ENCODE assay signal across 8 cellular contexts in the genomic region with DNA sequence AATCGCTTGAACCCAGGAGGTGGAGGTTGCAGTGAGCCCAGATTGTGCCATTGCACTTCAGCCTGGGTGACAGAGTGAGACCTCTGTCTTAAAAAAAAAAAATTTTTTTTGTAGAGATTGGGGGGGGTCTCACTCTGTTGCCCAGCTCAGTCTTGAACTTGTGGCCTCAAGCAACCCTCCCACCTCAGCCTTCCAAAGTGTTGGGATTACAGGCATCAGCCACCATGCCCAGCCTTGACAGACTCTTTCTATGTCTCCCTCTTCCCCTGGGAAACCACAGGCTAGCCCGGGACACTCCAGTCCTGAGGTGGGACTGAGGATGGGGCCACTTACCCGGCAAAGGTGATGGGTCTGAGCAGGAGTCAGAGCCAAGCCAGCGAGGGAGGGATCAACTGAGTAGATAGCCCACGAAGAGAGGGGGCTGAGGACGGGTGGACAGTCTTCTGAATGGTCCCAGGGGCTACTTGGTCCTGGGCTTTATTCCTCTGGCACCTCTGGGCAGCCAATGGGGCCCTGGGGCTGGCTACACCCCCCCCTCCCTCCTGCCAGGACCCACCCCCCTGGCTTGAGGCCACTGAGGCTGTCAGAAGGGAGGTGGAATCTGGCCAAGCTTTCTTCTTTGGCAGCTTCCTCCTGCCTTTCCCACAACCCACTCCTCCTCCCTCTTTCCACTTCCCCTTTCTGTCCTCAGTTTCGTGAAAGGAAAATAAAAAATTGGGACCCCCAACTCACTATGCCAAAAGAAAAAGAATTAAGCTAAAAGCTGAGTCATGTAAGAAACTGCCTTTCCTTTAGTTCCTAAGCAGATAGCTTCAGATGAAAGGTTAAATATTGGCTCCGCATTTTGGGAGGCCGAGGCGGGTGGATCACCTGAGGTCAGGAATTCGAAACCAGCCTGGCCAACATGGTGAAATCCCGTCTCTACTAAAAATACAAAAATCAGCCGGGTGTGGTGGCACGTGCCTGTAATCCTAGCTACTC. TPM values are rescaled to one million over a fixed set of nuclear protein-coding genes. Genes with fewer than 3 reads are reported as not detected.
DNase-seq lines count a peak whose midpoint lies in the region; ATAC-seq, FAIRE-seq and TF ChIP-seq lines count a peak whose summit lies in the region.

A gene with protein sequence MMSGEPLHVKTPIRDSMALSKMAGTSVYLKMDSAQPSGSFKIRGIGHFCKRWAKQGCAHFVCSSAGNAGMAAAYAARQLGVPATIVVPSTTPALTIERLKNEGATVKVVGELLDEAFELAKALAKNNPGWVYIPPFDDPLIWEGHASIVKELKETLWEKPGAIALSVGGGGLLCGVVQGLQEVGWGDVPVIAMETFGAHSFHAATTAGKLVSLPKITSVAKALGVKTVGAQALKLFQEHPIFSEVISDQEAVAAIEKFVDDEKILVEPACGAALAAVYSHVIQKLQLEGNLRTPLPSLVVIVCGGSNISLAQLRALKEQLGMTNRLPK (minus strand): TSS at position 453 of the 981 bp plus-strand sequence. CDS start 4,179 bp downstream, outside the sequence.

- no peaks in the 10 kb centered on the region for H3K79me2 ChIP-seq in osteoblast (ENCODE audit: insufficient read depth, low read length)

- FAIRE-seq in GM12891 (lab: Jason Lieb, UNC): no peak

- H3K27me3 ChIP-seq in Panc1 (ENCODE audit: control insufficient read depth, insufficient read depth, low read length) (no peaks in the 10 kb centered on the region), osteoblast (ENCODE audit: insufficient read depth, low read length) (no peaks in the 10 kb centered on the region)

- H3K9me3 ChIP-seq in Panc1 (ENCODE audit: control insufficient read depth, insufficient read depth, low read depth, low read length): no peaks in the 10 kb centered on the region
- no peaks in the 10 kb centered on the region for H3K9me3 ChIP-seq in osteoblast (ENCODE audit: low read depth, low read length)

- TF ChIP-seq CTCF in Panc1 (IDR thresholded peaks at IDR 0.05) (no peak), osteoblast (IDR thresholded peaks at IDR 0.05; ENCODE audit: extremely low read depth, low read depth, low read length) (no peak)

- H3K27ac ChIP-seq in Panc1 (ENCODE audit: low read length) (no peak within 1 kb of the TSS), osteoblast (ENCODE audit: low read depth, low read length) (no peak within 1 kb of the TSS)

- peak; percentile 46; the same call in 1 of the 2 replicates for ATAC-seq in Panc1
- ATAC-seq in GM21786 (IDR thresholded peaks at IDR 0.05; ENCODE audit: unreplicated experiment): no peak

- DNase-seq in GM12891 (ENCODE audit: insufficient read length, low spot score) (no peak), Panc1 (ENCODE audit: low read depth, low spot score) (no peak), erythroblast (lab: John Stamatoyannopoulos, UW) (peak; percentile 26 to 29), osteoblast (ENCODE audit: insufficient read length, low spot score, missing footprints) (peak; percentile 68), DMS79 (lab: John Stamatoyannopoulos, UW) (no peak), HT-29 (ENCODE audit: low spot score) (no peak)
- no peak for DNase-seq in stimulated activated CD4-positive, alpha-beta T cell treated with anti-CD3 and anti-CD28 coated beads, Interleukin-4, amount 100 ng/mL, for 24 hours

- intact Hi-C loops in Panc1 (cut with micrococcal nuclease; ENCODE audit: unreplicated experiment): no loop called here

- POLR2A ChIA-PET in Panc1 (lab: Charles Lee): interaction anchor here (0.6 kb wide), 1 partner anchor 21 kb away, joined by 21 read pairs; no protein-coding TSS in a partner anchor

- H4K20me1 ChIP-seq in osteoblast (ENCODE audit: insufficient read depth, low read length): no peaks in the 10 kb centered on the region

- in situ Hi-C loops in Panc1 (cut with HindIII; ENCODE audit: low pct_unique_long_range_greater_than_20kb, low sequenced_read_pairs): no loop called here

- TF ChIP-seq POLR2A in GM12891 (IDR thresholded peaks at IDR 0.05; ENCODE audit: low read depth, low read length): no peak
- no peak for TF ChIP-seq POLR2A in erythroblast (IDR thresholded peaks at IDR 0.05; ENCODE audit: low read length)

- CTCF ChIA-PET in Panc1 (lab: Charles Lee): no interaction called here

- H3K4me3 ChIP-seq in Panc1 (ENCODE audit: low read depth in 2 of 2, low read length in 2 of 2): no peak within 1 kb of the TSS
- no peak within 1 kb of the TSS for H3K4me3 ChIP-seq in osteoblast (ENCODE audit: insufficient read depth, low read length)

- BruUV-seq in Panc1 (replicated peaks; lab: Mats Ljungman, UMichigan): no TSS peak

- H3K4me1 ChIP-seq in Panc1 (ENCODE audit: control insufficient read depth, insufficient read depth, low read length) (no peaks in the 10 kb centered on the region), osteoblast (ENCODE audit: insufficient read depth, low read length) (no peaks in the 10 kb centered on the region)

- peak within 1 kb of the TSS; percentile 29 for H3K4me2 ChIP-seq in osteoblast (ENCODE audit: insufficient read depth, low read length)

- H3K36me3 ChIP-seq in Panc1 (ENCODE audit: control insufficient read depth, insufficient read depth, low read length) (no peaks in the 10 kb centered on the region), osteoblast (ENCODE audit: insufficient read depth, low read length) (no peaks in the 10 kb centered on the region)

- no peak within 1 kb of the TSS for H2AFZ ChIP-seq in osteoblast (ENCODE audit: low read length)

TF ChIP-seq in GM12891, 5 proteins besides CTCF, POLR2A, EP300 and RAD21:
- TF ChIP-seq POU2F2 (IDR thresholded peaks at IDR 0.05; ENCODE audit: low read depth, low read length) (no peak), SPI1 (IDR thresholded peaks at IDR 0.05; ENCODE audit: low read depth, low read length) (peak; percentile 75)

RNA-seq across cellular contexts. Expression of the gene that starts here (rescaled TPM):
- polyA plus RNA-seq in GM12891 (2012; ENCODE audit: low read depth, missing spikeins): not detected
- total RNA-seq in Panc1 (2021; ENCODE audit: unreplicated experiment): 0.15 TPM
- polyA plus RNA-seq in Panc1 (2012; ENCODE audit: insufficient read length): not detected
- under 0.01 TPM in 1 of 2 replicates, not detected in the other for total RNA-seq in osteoblast
- total RNA-seq in HT-29 (2014; rRNA removed; shearing (Covaris generic)): not detected in 2 replicates

Comparison
In these comparisons a context has a peak if more than half of its experiments do, and no peak if none do; other contexts are left out.
1. Peak in ATAC-seq in Panc1; RNA of the gene not detected or under 1 TPM.
2. Peak in DNase-seq and H3K4me2 ChIP-seq in osteoblast; RNA of the gene not detected or under 1 TPM.
3. DNase-seq: peak in erythroblast (2 of 2); none in GM12891 (single experiment), Panc1 (single experiment), DMS79 (single experiment), stimulated activated CD4-positive, alpha-beta T cell treated with anti-CD3 and anti-CD28 coated beads, Interleukin-4, amount 100 ng/mL, for 24 hours (single experiment) and HT-29 (single experiment).